Comparison of ENCODE assay signal across 16 cellular contexts in the genomic region with DNA sequence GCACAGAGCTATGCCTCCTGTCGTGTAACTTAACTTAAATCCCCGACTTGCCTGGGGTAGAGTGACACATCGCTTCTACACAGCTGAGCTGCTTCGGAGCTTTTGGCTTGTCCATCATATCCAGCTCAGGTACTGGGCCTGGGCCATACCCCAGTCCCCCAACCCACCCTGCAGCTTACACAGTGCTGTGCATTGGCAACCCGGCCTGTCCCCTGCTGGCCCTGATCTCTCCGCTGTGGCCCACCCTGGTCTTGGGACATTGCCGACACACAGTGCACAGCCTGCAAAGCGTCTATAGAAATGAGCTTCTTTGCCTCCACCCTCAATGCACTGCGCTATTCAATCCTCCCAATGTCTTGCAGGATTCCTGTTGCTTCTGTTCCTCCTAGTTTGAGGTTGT.
"Had no signal": no experiment of that assay in that cellular context is flagged by ENCODE, and none has a peak within 500 bp of the region (broad histone marks: within the 10 kb centered on the region; RNA-seq: fewer than 3 reads in every experiment).

No MANE protein-coding gene starts in this region.

- H3K27ac Mint-ChIP-seq: immature natural killer cell, mesothelial cell of epicardium had no signal

- ATAC-seq: foreskin keratinocyte, gastroesophageal sphincter, left cardiac atrium, left lung, left ventricle myocardium superior, lower lobe of right lung, mucosa of descending colon had no signal

- H3K36me3 Mint-ChIP-seq: immature natural killer cell, mesothelial cell of epicardium had no signal

- H3K9me3 Mint-ChIP-seq: mesothelial cell of epicardium had no signal

- DNase-seq: dermis blood vessel endothelial cell; dorsolateral prefrontal cortex; effector CD4-positive, alpha-beta T cell; effector memory CD4-positive, alpha-beta T cell; foreskin keratinocyte; heart left ventricle; hypothalamus; immature natural killer cell; left cardiac atrium; left ventricle myocardium superior; lower lobe of right lung; mesenchymal stem cell; mucosa of descending colon had no signal

- H3K4me3 Mint-ChIP-seq: immature natural killer cell, mesothelial cell of epicardium had no signal

- H3K4me1 Mint-ChIP-seq: immature natural killer cell had no signal
